20 cellular contexts compared by ENCODE assay signal in the genomic region with DNA sequence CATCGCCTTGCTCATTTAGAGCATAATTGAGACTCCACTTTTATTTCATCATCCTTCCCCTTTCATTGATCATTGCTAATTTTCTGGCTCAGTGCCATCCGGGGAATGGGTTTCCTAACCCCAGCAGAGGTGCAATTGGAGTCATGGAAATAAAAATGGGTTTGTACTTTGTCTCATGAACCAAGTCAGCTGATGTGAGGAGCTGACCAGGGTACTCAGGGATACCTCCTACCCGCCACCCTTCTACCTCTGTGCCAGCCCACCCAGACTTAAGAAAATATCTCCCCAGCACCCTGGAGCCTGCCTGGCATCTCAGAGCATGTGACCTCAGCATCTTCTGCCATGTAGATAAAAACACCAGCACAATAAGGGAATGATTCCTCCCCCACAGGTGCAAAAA. TPM values are rescaled to one million over a fixed set of nuclear protein-coding genes. Genes with fewer than 3 reads are reported as not detected.
DNase-seq lines count a peak whose midpoint lies in the region; ATAC-seq and TF ChIP-seq lines count a peak whose summit lies in the region.
"Had no signal": no experiment of that assay in that cellular context is flagged by ENCODE, and none has a peak within 500 bp of the region (broad histone marks: within the 10 kb centered on the region; RNA-seq: fewer than 3 reads in every experiment).

No MANE protein-coding gene starts in this region.

- H3K27ac Mint-ChIP-seq in activated naive CD4-positive, alpha-beta T cell treated with anti-CD3 and anti-CD28 coated beads for 36 hours: peak overlapping the region; percentile 20
- H3K27ac Mint-ChIP-seq in activated naive CD4-positive, alpha-beta T cell treated with anti-CD3 and anti-CD28 coated beads, Interleukin-2, amount 50 U/mL, for 72 hours: no peak overlapping the region
- H3K27ac Mint-ChIP-seq: B cell; CD4-positive, alpha-beta T cell; CD8-positive, alpha-beta T cell had no signal

- no peak for TF ChIP-seq EP300 in Ishikawa (IDR thresholded peaks at IDR 0.05; ENCODE audit: borderline replicate concordance)

- intact Hi-C loops in activated naive CD4-positive, alpha-beta T cell treated with anti-CD3 and anti-CD28 coated beads for 36 hours (cut with micrococcal nuclease): no loop called here
- intact Hi-C loops in tibial artery (cut with DNase I; ENCODE audit: low total_unique reads) (no loop called here), vagina (cut with DNase I) (no loop called here)

- H3K4me3 ChIP-seq in tibial artery: no peak overlapping the region
- H3K4me3 ChIP-seq in vagina: no peak overlapping the region
- H3K4me3 ChIP-seq: A549; BLaER1 treated with 17β-estradiol and CSF1 and Interleukin-3, amounts not matched to agents 10 nM and 100 nM had no signal

- CTCF ChIA-PET in activated naive CD4-positive, alpha-beta T cell treated with anti-CD3 and anti-CD28 coated beads for 36 hours (lab: Charles Lee): no interaction called here

- H3K27me3 ChIP-seq in tibial artery (no peaks in the 10 kb centered on the region), vagina (no peaks in the 10 kb centered on the region)
- H3K27me3 ChIP-seq: BLaER1 treated with 17β-estradiol and CSF1 and Interleukin-3, amounts not matched to agents 10 nM and 100 nM had no signal

- H3K27me3 Mint-ChIP-seq in activated naive CD4-positive, alpha-beta T cell treated with anti-CD3 and anti-CD28 coated beads for 36 hours (ENCODE audit: low read depth): no peaks in the 10 kb centered on the region
- H3K27me3 Mint-ChIP-seq: CD4-positive, alpha-beta T cell had no signal

- in situ Hi-C loops in GM13976 (cut with MboI; ENCODE audit: low sequenced_read_pairs, unreplicated experiment): no loop called here

- peak overlapping the region; percentile 71 to 79 for H3K27ac ChIP-seq in tibial artery
- H3K27ac ChIP-seq in vagina: no peak overlapping the region
- H3K27ac ChIP-seq: 22Rv1; A549; BLaER1 treated with 17β-estradiol and CSF1 and Interleukin-3, amounts not matched to agents 10 nM and 100 nM; C4-2B had no signal

- H3K4me1 ChIP-seq in tibial artery (peaks cover 5 to 44% (median 20%) of the 10 kb centered on the region in 4 donors), vagina (peaks cover 12% of the 10 kb centered on the region)
- H3K4me1 ChIP-seq: A549, Caco-2 had no signal

- no peak for TF ChIP-seq POLR2A in vagina (IDR thresholded peaks at IDR 0.05)

- H3K9me3 ChIP-seq in tibial artery (no peaks in the 10 kb centered on the region), vagina (no peaks in the 10 kb centered on the region)
- H3K9me3 ChIP-seq: A549; BLaER1 treated with 17β-estradiol and CSF1 and Interleukin-3, amounts not matched to agents 10 nM and 100 nM; Caco-2 had no signal

- no peaks in the 10 kb centered on the region for H3K36me3 Mint-ChIP-seq in activated naive CD4-positive, alpha-beta T cell treated with anti-CD3 and anti-CD28 coated beads for 36 hours (ENCODE audit: low read depth)
- H3K36me3 Mint-ChIP-seq in activated naive CD4-positive, alpha-beta T cell treated with anti-CD3 and anti-CD28 coated beads, Interleukin-2, amount 50 U/mL, for 72 hours: no peaks in the 10 kb centered on the region
- H3K36me3 Mint-ChIP-seq: CD8-positive, alpha-beta T cell had no signal

- no peaks in the 10 kb centered on the region for H3K4me1 Mint-ChIP-seq in activated naive CD4-positive, alpha-beta T cell treated with anti-CD3 and anti-CD28 coated beads for 36 hours (ENCODE audit: low read depth)

- H3K9me3 Mint-ChIP-seq in activated naive CD4-positive, alpha-beta T cell treated with anti-CD3 and anti-CD28 coated beads for 36 hours: no peaks in the 10 kb centered on the region
- no peaks in the 10 kb centered on the region for H3K9me3 Mint-ChIP-seq in activated naive CD4-positive, alpha-beta T cell treated with anti-CD3 and anti-CD28 coated beads, Interleukin-2, amount 50 U/mL, for 72 hours
- H3K9me3 Mint-ChIP-seq: CD4-positive, alpha-beta T cell; CD8-positive, alpha-beta T cell had no signal

- ATAC-seq in activated naive CD4-positive, alpha-beta T cell treated with anti-CD3 and anti-CD28 coated beads, Interleukin-2, amount 50 U/mL, for 72 hours: no peak
- no peak for ATAC-seq in HG02885 (IDR thresholded peaks at IDR 0.05; ENCODE audit: poor library complexity, unreplicated experiment)
- ATAC-seq: A549; CD8-positive, alpha-beta T cell had no signal

- no peak for TF ChIP-seq CTCF in tibial artery (IDR thresholded peaks at IDR 0.05)
- TF ChIP-seq CTCF in vagina (IDR thresholded peaks at IDR 0.05): no peak
- no peak for TF ChIP-seq CTCF in GM13976 (IDR thresholded peaks at IDR 0.05; ENCODE audit: borderline replicate concordance, control extremely low read depth, extremely low read depth, insufficient read depth, missing control alignments)

- H3K36me3 ChIP-seq in tibial artery (no peaks in the 10 kb centered on the region), vagina (no peaks in the 10 kb centered on the region)
- H3K36me3 ChIP-seq: BLaER1 treated with 17β-estradiol and CSF1 and Interleukin-3, amounts not matched to agents 10 nM and 100 nM had no signal

- no peak for DNase-seq in activated naive CD4-positive, alpha-beta T cell treated with anti-CD3 and anti-CD28 coated beads for 36 hours
- no peak for DNase-seq in activated naive CD4-positive, alpha-beta T cell treated with anti-CD3 and anti-CD28 coated beads, Interleukin-2, amount 50 U/mL, for 72 hours (ENCODE audit: low spot score in 2 of 2)
- peak; percentile 9 for DNase-seq in islet precursor cell
- DNase-seq in tibial artery: no peak
- DNase-seq in vagina (ENCODE audit: extremely low spot score in 2 of 2): no peak
- DNase-seq in GM13976 (ENCODE audit: low spot score): no peak
- DNase-seq: AML-193; Calu3; CD4-positive, alpha-beta T cell; CD8-positive, alpha-beta T cell; DMS79 treated with DMSO at 0.1 percent for 48 hours; GF-D8 had no signal

- TF ChIP-seq RAD21 in Ishikawa (IDR thresholded peaks at IDR 0.05; ENCODE audit: low read depth): no peak

- H3K4me3 Mint-ChIP-seq in activated naive CD4-positive, alpha-beta T cell treated with anti-CD3 and anti-CD28 coated beads for 36 hours: no peak overlapping the region
- H3K4me3 Mint-ChIP-seq: B cell; CD4-positive, alpha-beta T cell; CD8-positive, alpha-beta T cell had no signal

TF ChIP-seq in Ishikawa, 13 proteins besides CTCF, POLR2A, EP300 and RAD21:
- TF ChIP-seq NFIC (IDR thresholded peaks at IDR 0.05) (no peak), TAF1 (IDR thresholded peaks at IDR 0.05; ENCODE audit: low read depth) (no peak)
- TF ChIP-seq, protein P1, sequence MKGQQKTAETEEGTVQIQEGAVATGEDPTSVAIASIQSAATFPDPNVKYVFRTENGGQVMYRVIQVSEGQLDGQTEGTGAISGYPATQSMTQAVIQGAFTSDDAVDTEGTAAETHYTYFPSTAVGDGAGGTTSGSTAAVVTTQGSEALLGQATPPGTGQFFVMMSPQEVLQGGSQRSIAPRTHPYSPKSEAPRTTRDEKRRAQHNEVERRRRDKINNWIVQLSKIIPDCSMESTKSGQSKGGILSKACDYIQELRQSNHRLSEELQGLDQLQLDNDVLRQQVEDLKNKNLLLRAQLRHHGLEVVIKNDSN (IDR thresholded peaks at IDR 0.05): no peak
- TF ChIP-seq, protein P2, sequence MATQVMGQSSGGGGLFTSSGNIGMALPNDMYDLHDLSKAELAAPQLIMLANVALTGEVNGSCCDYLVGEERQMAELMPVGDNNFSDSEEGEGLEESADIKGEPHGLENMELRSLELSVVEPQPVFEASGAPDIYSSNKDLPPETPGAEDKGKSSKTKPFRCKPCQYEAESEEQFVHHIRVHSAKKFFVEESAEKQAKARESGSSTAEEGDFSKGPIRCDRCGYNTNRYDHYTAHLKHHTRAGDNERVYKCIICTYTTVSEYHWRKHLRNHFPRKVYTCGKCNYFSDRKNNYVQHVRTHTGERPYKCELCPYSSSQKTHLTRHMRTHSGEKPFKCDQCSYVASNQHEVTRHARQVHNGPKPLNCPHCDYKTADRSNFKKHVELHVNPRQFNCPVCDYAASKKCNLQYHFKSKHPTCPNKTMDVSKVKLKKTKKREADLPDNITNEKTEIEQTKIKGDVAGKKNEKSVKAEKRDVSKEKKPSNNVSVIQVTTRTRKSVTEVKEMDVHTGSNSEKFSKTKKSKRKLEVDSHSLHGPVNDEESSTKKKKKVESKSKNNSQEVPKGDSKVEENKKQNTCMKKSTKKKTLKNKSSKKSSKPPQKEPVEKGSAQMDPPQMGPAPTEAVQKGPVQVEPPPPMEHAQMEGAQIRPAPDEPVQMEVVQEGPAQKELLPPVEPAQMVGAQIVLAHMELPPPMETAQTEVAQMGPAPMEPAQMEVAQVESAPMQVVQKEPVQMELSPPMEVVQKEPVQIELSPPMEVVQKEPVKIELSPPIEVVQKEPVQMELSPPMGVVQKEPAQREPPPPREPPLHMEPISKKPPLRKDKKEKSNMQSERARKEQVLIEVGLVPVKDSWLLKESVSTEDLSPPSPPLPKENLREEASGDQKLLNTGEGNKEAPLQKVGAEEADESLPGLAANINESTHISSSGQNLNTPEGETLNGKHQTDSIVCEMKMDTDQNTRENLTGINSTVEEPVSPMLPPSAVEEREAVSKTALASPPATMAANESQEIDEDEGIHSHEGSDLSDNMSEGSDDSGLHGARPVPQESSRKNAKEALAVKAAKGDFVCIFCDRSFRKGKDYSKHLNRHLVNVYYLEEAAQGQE (IDR thresholded peaks at IDR 0.05; ENCODE audit: low read depth): peak; percentile 56

RNA-seq across cellular contexts. Expression of a gene that starts 59.1 kb away (rescaled TPM):
- not detected for total RNA-seq in activated naive CD4-positive, alpha-beta T cell treated with anti-CD3 and anti-CD28 coated beads for 36 hours
- under 1 TPM in 1 of 2 donors, not detected in 1; 0.12 TPM for total RNA-seq in activated naive CD4-positive, alpha-beta T cell treated with anti-CD3 and anti-CD28 coated beads, Interleukin-2, amount 50 U/mL, for 72 hours
- total RNA-seq in vagina: 80.5 TPM

Comparison
In these comparisons a context has a peak if more than half of its experiments do, and no peak if none do; other contexts are left out.
1. RNA of a gene that starts 59.1 kb away (total RNA-seq): 80.5 TPM in vagina (single experiment); 0.12 TPM in activated naive CD4-positive, alpha-beta T cell treated with anti-CD3 and anti-CD28 coated beads, Interleukin-2, amount 50 U/mL, for 72 hours and not detected in activated naive CD4-positive, alpha-beta T cell treated with anti-CD3 and anti-CD28 coated beads for 36 hours; every median in the first group is over 10 times any median in the second.